In genomic region chr2:3148716-3149115, GRCh38 we compare ENCODE assay signal across 23 cellular contexts.
"Had no signal": no experiment of that assay in that cellular context is flagged by ENCODE, and none has a peak within 500 bp of the region (broad histone marks: within the 10 kb centered on the region; RNA-seq: fewer than 3 reads in every experiment).

No MANE protein-coding gene starts in this region.

- H3K9me3 Mint-ChIP-seq: activated CD4-positive, alpha-beta T cell treated with anti-CD3 and anti-CD28 coated beads, Interleukin-2, amount 10 ng/mL, durations not matched to agents 24 days and 14 days; activated naive CD4-positive, alpha-beta T cell treated with anti-CD3 and anti-CD28 coated beads, Interleukin-2, amount 50 U/mL, for 24 hours; stimulated activated naive CD8-positive, alpha-beta T cell treated with anti-CD3 and anti-CD28 coated beads, Interleukin-15, Interleukin-2, amounts not matched to agents 100 ng/mL and 50 ng/mL, for 24 hours had no signal

- H3K4me1 Mint-ChIP-seq: activated CD4-positive, alpha-beta T cell treated with anti-CD3 and anti-CD28 coated beads, Interleukin-2, amount 10 ng/mL, durations not matched to agents 24 days and 14 days; activated CD8-positive, alpha-beta memory T cell treated with anti-CD3 and anti-CD28 coated beads, Interleukin-2, amount 10 ng/mL, durations not matched to agents 7 days and 5 days; activated naive CD4-positive, alpha-beta T cell treated with anti-CD3 and anti-CD28 coated beads, Interleukin-2, amount 50 U/mL, for 24 hours had no signal

- ATAC-seq: activated CD8-positive, alpha-beta memory T cell treated with anti-CD3 and anti-CD28 coated beads, Interleukin-2, amount 10 ng/mL, durations not matched to agents 7 days and 5 days; activated CD8-positive, alpha-beta T cell treated with anti-CD3 and anti-CD28 coated beads for 36 hours; foreskin keratinocyte; lower lobe of right lung had no signal

- H3K4me1 ChIP-seq: ascending aorta, foreskin keratinocyte, lower lobe of right lung, tibial artery had no signal

- H3K27ac ChIP-seq: ascending aorta, brain microvascular endothelial cell, foreskin keratinocyte, lower lobe of right lung, spleen, tibial artery had no signal

- H3K4me3 Mint-ChIP-seq: activated CD4-positive, alpha-beta T cell treated with anti-CD3 and anti-CD28 coated beads, Interleukin-2, amount 10 ng/mL, durations not matched to agents 24 days and 14 days; activated CD8-positive, alpha-beta memory T cell treated with anti-CD3 and anti-CD28 coated beads, Interleukin-2, amount 10 ng/mL, durations not matched to agents 7 days and 5 days; activated CD8-positive, alpha-beta T cell treated with anti-CD3 and anti-CD28 coated beads for 36 hours; activated naive CD4-positive, alpha-beta T cell treated with anti-CD3 and anti-CD28 coated beads, Interleukin-2, amount 50 U/mL, for 24 hours; neural crest cell; stimulated activated naive CD8-positive, alpha-beta T cell treated with anti-CD3 and anti-CD28 coated beads, Interleukin-15, Interleukin-2, amounts not matched to agents 100 ng/mL and 50 ng/mL, for 24 hours had no signal

- DNase-seq: activated CD4-positive, alpha-beta T cell treated with anti-CD3 and anti-CD28 coated beads, Interleukin-2, amount 10 ng/mL, durations not matched to agents 24 days and 14 days; activated CD8-positive, alpha-beta memory T cell treated with anti-CD3 and anti-CD28 coated beads, Interleukin-2, amount 10 ng/mL, durations not matched to agents 7 days and 5 days; activated CD8-positive, alpha-beta T cell treated with anti-CD3 and anti-CD28 coated beads for 36 hours; activated gamma-delta T cell treated with Interleukin-2 at 50 U/mL for 16 hours; activated T-cell treated with anti-CD3 and anti-CD28 coated beads for 4 hours; brain microvascular endothelial cell; dermis blood vessel endothelial cell; effector memory CD4-positive, alpha-beta T cell; foreskin keratinocyte; kidney; lower lobe of right lung; mesendoderm; naive B cell; retina; spleen; stimulated activated CD4-positive, alpha-beta T cell treated with anti-CD3 and anti-CD28 coated beads, Interleukin-4, amount 100 ng/mL, for 24 hours; T1000; tibial artery had no signal

- H3K4me3 ChIP-seq: ascending aorta, lower lobe of right lung, spleen, tibial artery had no signal

- H3K27me3 Mint-ChIP-seq: activated CD4-positive, alpha-beta T cell treated with anti-CD3 and anti-CD28 coated beads, Interleukin-2, amount 10 ng/mL, durations not matched to agents 24 days and 14 days; activated CD8-positive, alpha-beta memory T cell treated with anti-CD3 and anti-CD28 coated beads, Interleukin-2, amount 10 ng/mL, durations not matched to agents 7 days and 5 days; activated CD8-positive, alpha-beta T cell treated with anti-CD3 and anti-CD28 coated beads for 36 hours; activated naive CD4-positive, alpha-beta T cell treated with anti-CD3 and anti-CD28 coated beads, Interleukin-2, amount 50 U/mL, for 24 hours; naive B cell; progenitor cell of endocrine pancreas; stimulated activated naive CD8-positive, alpha-beta T cell treated with anti-CD3 and anti-CD28 coated beads, Interleukin-15, Interleukin-2, amounts not matched to agents 100 ng/mL and 50 ng/mL, for 24 hours had no signal

- H3K27ac Mint-ChIP-seq: activated CD4-positive, alpha-beta T cell treated with anti-CD3 and anti-CD28 coated beads, Interleukin-2, amount 10 ng/mL, durations not matched to agents 24 days and 14 days; activated CD8-positive, alpha-beta memory T cell treated with anti-CD3 and anti-CD28 coated beads, Interleukin-2, amount 10 ng/mL, durations not matched to agents 7 days and 5 days; activated CD8-positive, alpha-beta T cell treated with anti-CD3 and anti-CD28 coated beads for 36 hours; activated naive CD4-positive, alpha-beta T cell treated with anti-CD3 and anti-CD28 coated beads, Interleukin-2, amount 50 U/mL, for 24 hours; progenitor cell of endocrine pancreas; stimulated activated naive CD8-positive, alpha-beta T cell treated with anti-CD3 and anti-CD28 coated beads, Interleukin-15, Interleukin-2, amounts not matched to agents 100 ng/mL and 50 ng/mL, for 24 hours had no signal

- H3K36me3 ChIP-seq: ascending aorta, brain microvascular endothelial cell, lower lobe of right lung, tibial artery had no signal

- H3K9me3 ChIP-seq: ascending aorta, lower lobe of right lung, tibial artery had no signal

- H3K27me3 ChIP-seq: ascending aorta, brain microvascular endothelial cell, foreskin keratinocyte, spleen, tibial artery had no signal

- FAIRE-seq: kidney had no signal
